23 cellular contexts compared by ENCODE assay signal in the genomic region with DNA sequence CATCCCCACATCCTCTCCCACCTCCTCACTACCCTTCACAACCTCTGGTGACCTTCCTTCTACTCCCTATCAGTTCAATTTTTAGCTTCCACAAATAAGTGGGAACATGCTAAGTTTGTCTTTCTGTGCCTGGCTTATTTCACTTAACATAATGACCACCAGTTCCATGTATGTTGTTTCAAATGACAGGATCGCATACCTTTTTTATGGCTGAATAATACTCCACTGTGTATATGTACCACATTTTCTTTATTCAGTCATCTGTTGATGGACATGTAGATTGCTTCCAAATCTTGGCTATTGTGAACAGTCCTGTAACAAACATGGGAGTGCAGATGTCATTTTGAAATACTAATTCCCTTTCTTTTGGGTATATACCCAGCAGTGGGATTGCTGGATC.
DNase-seq lines count a peak whose midpoint lies in the region; ATAC-seq, FAIRE-seq and TF ChIP-seq lines count a peak whose summit lies in the region.
"Had no signal": no experiment of that assay in that cellular context is flagged by ENCODE, and none has a peak within 500 bp of the region (broad histone marks: within the 10 kb centered on the region; RNA-seq: fewer than 3 reads in every experiment).

No MANE protein-coding gene starts in this region.

- H3K27ac ChIP-seq in HEK293 (ENCODE audit: extremely low read depth, low read depth, low read length) (no peak overlapping the region), K562 (ENCODE audit: extremely low read depth, low read depth, low read length) (no peak overlapping the region), endothelial cell of umbilical vein (ENCODE audit: insufficient read depth, low read depth, low read length) (no peak overlapping the region), substantia nigra (ENCODE audit: low read depth, low read length, poor library complexity, severe bottlenecking) (no peak overlapping the region)
- H3K27ac ChIP-seq: BLaER1 had no signal

- no peak for ATAC-seq in K562
- ATAC-seq in GM18519 (IDR thresholded peaks at IDR 0.05; ENCODE audit: low FRiP score, unreplicated experiment): no peak

- DNase-seq in HTR-8/SVneo (ENCODE audit: insufficient read length, low spot score) (no peak), K562 (ENCODE audit: extremely low read depth in 1 of 4, low spot score in 3 of 4) (no peak), endothelial cell of umbilical vein (ENCODE audit: low read depth, low spot score) (no peak), substantia nigra (lab: John Stamatoyannopoulos, UW) (no peak), NCI-H2196 (lab: John Stamatoyannopoulos, UW; ENCODE audit: unreplicated experiment) (no peak)
- no peak for DNase-seq in activated effector memory CD4-positive, alpha-beta T cell treated with Interleukin-2 at 50 U/mL for 16 hours
- DNase-seq: 8988T; ACHN; BE2C; C1 segment of cervical spinal cord; CD4-positive, alpha-beta memory T cell; CD4-positive, CD25-positive, alpha-beta regulatory T cell; CD8-positive, alpha-beta memory T cell; COR-L47; DMS79 treated with DMSO at 0.1 percent for 48 hours; GF-D8 had no signal

- H3K9me3 ChIP-seq in HEK293 (ENCODE audit: control insufficient read depth, insufficient read depth, low read depth, low read length) (no peaks in the 10 kb centered on the region), K562 (replicated peaks; ENCODE audit: control insufficient read depth, insufficient read depth, low read depth, low read length) (no peaks in the 10 kb centered on the region), endothelial cell of umbilical vein (replicated peaks; ENCODE audit: control insufficient read depth, insufficient read depth, low read length) (no peaks in the 10 kb centered on the region)
- H3K9me3 ChIP-seq: BE2C had no signal

- H2AFZ ChIP-seq in K562 (ENCODE audit: low read depth, low read length) (no peak overlapping the region), endothelial cell of umbilical vein (ENCODE audit: low read depth, low read length) (no peak overlapping the region)

- no peak for TF ChIP-seq POLR2A in K562 (conservative IDR thresholded peaks at IDR 0.05)
- no peak for TF ChIP-seq POLR2A in endothelial cell of umbilical vein (IDR thresholded peaks at IDR 0.05; ENCODE audit: low read depth, low read length)

- WGBS in K562 (ENCODE audit: insufficient coverage, low coverage, missing lambda C conversion rate): 100% methylated on average over 1 of the region's 1 CpG

- no peak overlapping the region for H3K4me3 ChIP-seq in HEK293 (ENCODE audit: low read depth, low read length)
- no peak overlapping the region for H3K4me3 ChIP-seq in K562
- H3K4me3 ChIP-seq in endothelial cell of umbilical vein (replicated peaks in 1 of 3; ENCODE audit: insufficient read depth in 1 of 3, low read depth in 1 of 3, low read length in 3 of 3): no peak overlapping the region
- H3K4me3 ChIP-seq: BLaER1 had no signal

- H3K9ac ChIP-seq in K562 (ENCODE audit: insufficient read depth in 1 of 2, low read depth in 2 of 2, low read length in 2 of 2): no peak overlapping the region
- no peak overlapping the region for H3K9ac ChIP-seq in endothelial cell of umbilical vein (replicated peaks; ENCODE audit: extremely low read depth, insufficient read depth, low read length)
- H3K9ac ChIP-seq: BLaER1 had no signal

- no peaks in the 10 kb centered on the region for H3K9me1 ChIP-seq in K562 (ENCODE audit: control insufficient read depth, insufficient read depth, low read length)
- H3K9me1 ChIP-seq in endothelial cell of umbilical vein (replicated peaks; ENCODE audit: control insufficient read depth, extremely low read depth, insufficient read depth, low read length): no peaks in the 10 kb centered on the region

- H3K79me2 ChIP-seq in K562 (ENCODE audit: control insufficient read depth, insufficient read depth, low read length) (no peaks in the 10 kb centered on the region), endothelial cell of umbilical vein (ENCODE audit: control insufficient read depth, insufficient read depth, low read length) (peaks cover 4% of the 10 kb centered on the region)

- intact Hi-C loops in K562 (cut with micrococcal nuclease): no loop called here
- intact Hi-C loops in endothelial cell of umbilical vein (cut with micrococcal nuclease): no loop called here

- in situ Hi-C loops in K562 (cut with MboI): no loop called here

- TF ChIP-seq CTCF in HEK293 (tag by site-specific recombination; IDR thresholded peaks at IDR 0.05) (no peak), K562 (IDR thresholded peaks at IDR 0.05 in 2 of 3, conservative IDR thresholded peaks at IDR 0.05 in 1 of 3; ENCODE audit: insufficient read depth in 2 of 3, low read depth in 1 of 3, low read length in 3 of 3) (no peak), endothelial cell of umbilical vein (IDR thresholded peaks at IDR 0.05; ENCODE audit: extremely low read depth in 1 of 2, insufficient read depth in 1 of 2, low read depth in 1 of 2, low read length in 2 of 2) (no peak)

- H3K36me3 ChIP-seq in HEK293 (ENCODE audit: control insufficient read depth in 2 of 2, insufficient read depth in 1 of 2, low read length in 2 of 2) (peaks cover 10 to 13% of the 10 kb centered on the region in 2 experiments), K562 (ENCODE audit: control insufficient read depth, insufficient read depth, low read length) (peaks cover 5% of the 10 kb centered on the region; the same call in 1 of the 3 replicates), endothelial cell of umbilical vein (ENCODE audit: control insufficient read depth in 2 of 2, extremely low read depth in 1 of 2, insufficient read depth in 2 of 2, low read length in 2 of 2) (no peaks in the 10 kb centered on the region)
- H3K36me3 ChIP-seq: BE2C had no signal

- H3K27me3 ChIP-seq in K562 (ENCODE audit: control insufficient read depth in 2 of 2, insufficient read depth in 2 of 2, low read length in 2 of 2) (no peaks in the 10 kb centered on the region), endothelial cell of umbilical vein (ENCODE audit: control insufficient read depth in 2 of 2, insufficient read depth in 2 of 2, low read length in 2 of 2) (no peaks in the 10 kb centered on the region)
- H3K27me3 ChIP-seq: BE2C, BLaER1 had no signal

- CTCF ChIA-PET in HEK293 (lab: Yijun Ruan, JAX) (interaction anchor here (0.6 kb wide), 1 partner anchor 182 kb away, joined by 3 read pairs; no protein-coding TSS in a partner anchor), K562 (lab: Yijun Ruan, JAX; ENCODE audit: low intra/inter-chr PET ratio) (no interaction called here), endothelial cell of umbilical vein (lab: Charles Lee) (no interaction called here)

- dilution Hi-C loops in endothelial cell of umbilical vein (cut with MboI; ENCODE audit: extremely low pct_ligation_motif_present, low sequenced_read_pairs): no loop called here

- FAIRE-seq in HTR-8/SVneo (lab: Jason Lieb, UNC) (peak; percentile 98), K562 (lab: Jason Lieb, UNC) (no peak), endothelial cell of umbilical vein (lab: Jason Lieb, UNC) (no peak)
- FAIRE-seq: A204.1, D721Med, G401.6, GM12891 had no signal

- H3K4me2 ChIP-seq in K562 (ENCODE audit: insufficient read depth, low read length): no peak overlapping the region
- no peak overlapping the region for H3K4me2 ChIP-seq in endothelial cell of umbilical vein (ENCODE audit: insufficient read depth, low read length)
- H3K4me2 ChIP-seq: BLaER1 had no signal

- no peak for TF ChIP-seq EP300 in K562 (IDR thresholded peaks at IDR 0.05; ENCODE audit: low read length)

- TF ChIP-seq RAD21 in K562 (CRISPR knock-in tag; conservative IDR thresholded peaks at IDR 0.05 in 1 of 2, IDR thresholded peaks at IDR 0.05 in 1 of 2): no peak

- no peaks in the 10 kb centered on the region for H3K4me1 ChIP-seq in HEK293 (ENCODE audit: control insufficient read depth, insufficient read depth, low read length)
- no peaks in the 10 kb centered on the region for H3K4me1 ChIP-seq in K562 (replicated peaks in 1 of 2; ENCODE audit: control insufficient read depth in 2 of 2, insufficient read depth in 2 of 2, low read length in 2 of 2)
- no peaks in the 10 kb centered on the region for H3K4me1 ChIP-seq in endothelial cell of umbilical vein (ENCODE audit: control insufficient read depth, extremely low read depth, insufficient read depth, low read length)
- H3K4me1 ChIP-seq: BE2C, BLaER1 had no signal

- POLR2A ChIA-PET in HEK293 (lab: Yijun Ruan, JAX) (interaction anchor here (0.6 kb wide), 1 partner anchor 24 kb away, joined by 3 read pairs; no protein-coding TSS in a partner anchor), K562 (lab: Yijun Ruan, JAX) (no interaction called here), endothelial cell of umbilical vein (lab: Charles Lee) (no interaction called here)

- BruUV-seq in K562 (replicated peaks; lab: Mats Ljungman, UMichigan) (no TSS peak), endothelial cell of umbilical vein (replicated peaks; lab: Mats Ljungman, UMichigan) (TSS peak; percentile 2)

- H4K20me1 ChIP-seq in K562 (replicated peaks; ENCODE audit: control insufficient read depth, insufficient read depth, low read length): no peaks in the 10 kb centered on the region
- H4K20me1 ChIP-seq in endothelial cell of umbilical vein (replicated peaks; ENCODE audit: control insufficient read depth, extremely low read depth, insufficient read depth, low read length): no peaks in the 10 kb centered on the region
- H4K20me1 ChIP-seq: BLaER1 had no signal

TF ChIP-seq in HEK293, 187 proteins besides CTCF, POLR2A, EP300 and RAD21 (continues in another document):
- TF ChIP-seq ZNF146 (tag by site-specific recombination; IDR thresholded peaks at IDR 0.05): peak; percentile 86

TF ChIP-seq in K562, 482 proteins besides CTCF, POLR2A, EP300 and RAD21 (continues in another document):
- TF ChIP-seq, protein P1, sequence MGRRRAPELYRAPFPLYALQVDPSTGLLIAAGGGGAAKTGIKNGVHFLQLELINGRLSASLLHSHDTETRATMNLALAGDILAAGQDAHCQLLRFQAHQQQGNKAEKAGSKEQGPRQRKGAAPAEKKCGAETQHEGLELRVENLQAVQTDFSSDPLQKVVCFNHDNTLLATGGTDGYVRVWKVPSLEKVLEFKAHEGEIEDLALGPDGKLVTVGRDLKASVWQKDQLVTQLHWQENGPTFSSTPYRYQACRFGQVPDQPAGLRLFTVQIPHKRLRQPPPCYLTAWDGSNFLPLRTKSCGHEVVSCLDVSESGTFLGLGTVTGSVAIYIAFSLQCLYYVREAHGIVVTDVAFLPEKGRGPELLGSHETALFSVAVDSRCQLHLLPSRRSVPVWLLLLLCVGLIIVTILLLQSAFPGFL (CRISPR knock-in tag; IDR thresholded peaks at IDR 0.05): no peak
- TF ChIP-seq ZNF146 (CRISPR knock-in tag; IDR thresholded peaks at IDR 0.05; ENCODE audit: unreplicated experiment): peak; percentile 41

TF ChIP-seq in endothelial cell of umbilical vein, 7 proteins besides CTCF, POLR2A, EP300 and RAD21 (continues in another document):
- no peak for TF ChIP-seq POLR2AphosphoS5 (IDR thresholded peaks at IDR 0.05; ENCODE audit: insufficient read depth, low read depth, low read length)
- TF ChIP-seq EZH2 (IDR thresholded peaks at IDR 0.05; ENCODE audit: borderline replicate concordance, low read depth, low read length, severe bottlenecking): no peak
- TF ChIP-seq FOS (IDR thresholded peaks at IDR 0.05; ENCODE audit: borderline replicate concordance, insufficient read depth, low read length): no peak
- no peak for TF ChIP-seq MYC (IDR thresholded peaks at IDR 0.05; ENCODE audit: low read depth, low read length)
- no peak for TF ChIP-seq GATA2 (IDR thresholded peaks at IDR 0.05; ENCODE audit: insufficient read depth, insufficient read length, low read depth, low read length)
